14 cellular contexts compared by ENCODE assay signal in genomic region chr20:64082126-64082638, GRCh38. TPM values are rescaled to one million over a fixed set of nuclear protein-coding genes. Genes with fewer than 3 reads are reported as not detected.
DNase-seq lines count a peak whose midpoint lies in the region; ATAC-seq and TF ChIP-seq lines count a peak whose summit lies in the region.
"Had no signal": no experiment of that assay in that cellular context is flagged by ENCODE, and none has a peak within 500 bp of the region (broad histone marks: within the 10 kb centered on the region; RNA-seq: fewer than 3 reads in every experiment).

No MANE protein-coding gene starts in this region.

- CTCF ChIA-PET in CD4-positive, alpha-beta T cell (lab: Charles Lee): interaction anchor here (1.3 to 2.6 kb wide), 2 partner anchors 20 to 39 kb away, joined by 6 to 25 read pairs; partner anchors contain the start of gene TCEA2
- CTCF ChIA-PET in WTC11 (lab: Charles Lee): interaction anchor here (1.1 to 5.6 kb wide), 9 partner anchors 19 to 141 kb away, joined by 4 to 119 read pairs (median 17); partner anchors contain the start of genes C20orf204, PRPF6 and SAMD10

- peak overlapping the region; percentile 85 for H3K4me3 Mint-ChIP-seq in CD4-positive, alpha-beta T cell
- H3K4me3 Mint-ChIP-seq in WTC11 (peak overlapping the region; percentile 55), naive B cell (peak overlapping the region; percentile 49 to 90 (median 82))

- H3K27me3 ChIP-seq in CD4-positive, alpha-beta T cell (ENCODE audit: control insufficient read depth, insufficient read depth, low read length): no peaks in the 10 kb centered on the region

- H3K36me3 Mint-ChIP-seq in CD4-positive, alpha-beta T cell (ENCODE audit: low read depth): peaks cover 5% of the 10 kb centered on the region
- H3K36me3 Mint-ChIP-seq in WTC11 (no peaks in the 10 kb centered on the region), naive B cell (no peaks in the 10 kb centered on the region)

- no peaks in the 10 kb centered on the region for H3K27me3 Mint-ChIP-seq in CD4-positive, alpha-beta T cell
- H3K27me3 Mint-ChIP-seq in WTC11 (ENCODE audit: low read depth) (peaks cover 54% of the 10 kb centered on the region), naive B cell (peaks cover 0 to 13% (median 6%) of the 10 kb centered on the region in 3 donors)

- no peak for DNase-seq in CD4-positive, alpha-beta T cell
- DNase-seq in GDM1 (lab: John Stamatoyannopoulos, UW) (peak; percentile 55), WTC11 (ENCODE audit: low spot score) (peak; percentile 45), naive B cell (no peak), NCI-H1417 treated with DMSO at 0.1 percent for 48 hours (lab: John Stamatoyannopoulos, UW) (no peak)
- DNase-seq: left ventricle myocardium inferior; NCI-H446 treated with DMSO at 0.1 percent for 48 hours; stimulated activated CD4-positive, alpha-beta T cell treated with anti-CD3 and anti-CD28 coated beads, Interleukin-4, amount 100 ng/mL, for 1 hour had no signal

- H3K4me1 Mint-ChIP-seq in CD4-positive, alpha-beta T cell (ENCODE audit: low read depth): peaks cover 43% of the 10 kb centered on the region
- H3K4me1 Mint-ChIP-seq in WTC11: peaks cover 30% of the 10 kb centered on the region
- H3K4me1 Mint-ChIP-seq in naive B cell: peaks cover 40 to 52% (median 49%) of the 10 kb centered on the region in 3 donors

- POLR2A ChIA-PET in CD4-positive, alpha-beta T cell (lab: Charles Lee): interaction anchor here (2.5 kb wide), 1 partner anchor 18 kb away, joined by 7 read pairs; no protein-coding TSS in a partner anchor
- POLR2A ChIA-PET in WTC11 (lab: Charles Lee): no interaction called here

- intact Hi-C loops in CD4-positive, alpha-beta T cell (cut with DNase I, micrococcal nuclease): loop anchor here in 1 of 2 experiments (5.0 kb wide), 1 partner anchor 170 kb away; no protein-coding TSS in a partner anchor

- no peak overlapping the region for H3K27ac ChIP-seq in CD4-positive, alpha-beta T cell (ENCODE audit: low read depth, low read length)
- H3K27ac ChIP-seq: left ventricle myocardium inferior, prostate gland had no signal

- no peaks in the 10 kb centered on the region for H3K9me3 Mint-ChIP-seq in CD4-positive, alpha-beta T cell
- H3K9me3 Mint-ChIP-seq in WTC11 (no peaks in the 10 kb centered on the region), naive B cell (peaks cover 0 to 2% (median 0%) of the 10 kb centered on the region in 7 donors)

- peak overlapping the region; percentile 78 for H3K27ac Mint-ChIP-seq in CD4-positive, alpha-beta T cell
- H3K27ac Mint-ChIP-seq in WTC11 (no peak overlapping the region), naive B cell (peak overlapping the region in 4 of 6 donors; percentile 69 to 96 (median 88))

- no peak for ATAC-seq in CD4-positive, alpha-beta T cell (ENCODE audit: poor library complexity)
- ATAC-seq in WTC11 (peak; percentile 7; the same call in 1 of the 2 replicates), naive B cell (ENCODE audit: low read depth in 2 of 2) (no peak), GM18519 (IDR thresholded peaks at IDR 0.05; ENCODE audit: low FRiP score, unreplicated experiment) (no peak), GM19452 (IDR thresholded peaks at IDR 0.05; ENCODE audit: unreplicated experiment) (no peak)
- ATAC-seq: Right ventricle myocardium inferior had no signal

- no peak for TF ChIP-seq CTCF in CD4-positive, alpha-beta T cell (IDR thresholded peaks at IDR 0.05)
- no peak for TF ChIP-seq CTCF in WTC11 (IDR thresholded peaks at IDR 0.05)

- no peaks in the 10 kb centered on the region for H3K9me3 ChIP-seq in CD4-positive, alpha-beta T cell (ENCODE audit: control insufficient read depth, low read length)
- H3K9me3 ChIP-seq: left ventricle myocardium inferior, prostate gland had no signal

TF ChIP-seq in WTC11, 78 proteins besides CTCF, POLR2A, EP300 and RAD21:
- TF ChIP-seq OVOL2 (CRISPR knock-in tag; IDR thresholded peaks at IDR 0.05; ENCODE audit: borderline replicate concordance): no peak
- 0 out of 2 replicates have a peak, but pooled peaks have one; percentile 15 for TF ChIP-seq USF1 (CRISPR knock-in tag; IDR thresholded peaks at IDR 0.05)
- peak; percentile 82 for TF ChIP-seq PRDM15 (CRISPR knock-in tag; IDR thresholded peaks at IDR 0.05)

RNA-seq across cellular contexts. Expression of gene LKAAEAR1, which starts 2.0 kb away (rescaled TPM):
- total RNA-seq in CD4-positive, alpha-beta T cell: under 1 TPM; 0.30 to 0.39 TPM
- 0.53 to 1.7 TPM (median 0.73 TPM) in 3 replicates for total RNA-seq in WTC11 (2021)
- polyA plus RNA-seq in naive B cell (ENCODE audit: low read depth in 6 of 6): under 1 TPM in 1 of 6 donors, not detected in 5; 0.47 TPM
- total RNA-seq: left ventricle myocardium inferior, Right ventricle myocardium inferior had no signal

RNA-seq across cellular contexts. Expression of gene OPRL1, which starts 2.3 kb away (rescaled TPM):
- total RNA-seq in CD4-positive, alpha-beta T cell: 1 to 10 TPM; 1.0 to 1.2 TPM
- 1.7 to 2.2 TPM (median 2.0 TPM) in 3 replicates for total RNA-seq in WTC11 (2021)
- 1 to 10 TPM in 5 of 6 donors, under 1 TPM in 1; 0.91 to 3.4 (median 2.3) TPM for polyA plus RNA-seq in naive B cell (ENCODE audit: low read depth in 6 of 6)

RNA-seq across cellular contexts. Expression of gene RGS19, which starts 2.9 kb away (rescaled TPM):
- total RNA-seq in CD4-positive, alpha-beta T cell: 10 to 100 TPM in 1 of 2 experiments, 1 to 10 TPM in 1; 9.7 to 14.8 TPM
- 13.8 to 15.9 TPM (median 15.1 TPM) in 3 replicates for total RNA-seq in WTC11 (2021)
- polyA plus RNA-seq in naive B cell (ENCODE audit: low read depth in 6 of 6): 100 to 1,000 TPM; 112 to 170 (median 132) TPM

RNA-seq across cellular contexts. Expression of gene TCEA2, which starts 19.2 kb away (rescaled TPM):
- 10 to 100 TPM; 28.4 to 29.9 TPM for total RNA-seq in CD4-positive, alpha-beta T cell
- total RNA-seq in WTC11 (2021): 55.8 to 63.6 TPM (median 63.5 TPM) in 3 replicates
- polyA plus RNA-seq in naive B cell (ENCODE audit: low read depth in 6 of 6): 10 to 100 TPM; 30.2 to 51.5 (median 41.4) TPM

RNA-seq across cellular contexts. Expression of gene NPBWR2, which starts 25.2 kb away (rescaled TPM):
- under 1 TPM; 0.38 to 0.47 TPM for total RNA-seq in CD4-positive, alpha-beta T cell
- total RNA-seq in WTC11 (2021): not detected in 3 replicates
- polyA plus RNA-seq in naive B cell (ENCODE audit: low read depth in 6 of 6): not detected
- total RNA-seq: dermis microvascular lymphatic vessel endothelial cell, left ventricle myocardium inferior, prostate gland, Right ventricle myocardium inferior had no signal
- polyA plus RNA-seq: adipose tissue had no signal

Comparison
In these comparisons a context has a peak if more than half of its experiments do, and no peak if none do; other contexts are left out.
1. DNase-seq: peak in GDM1 (single experiment) and WTC11 (single experiment); none in CD4-positive, alpha-beta T cell (0 of 10), naive B cell (single experiment) and NCI-H1417 treated with DMSO at 0.1 percent for 48 hours (single experiment).
2. Peak in every context shown above with its lines, with median percentiles within 50 percentile points of each other: H3K4me3 Mint-ChIP-seq.